ENCODE assay signal across 16 cellular contexts in the genomic region with DNA sequence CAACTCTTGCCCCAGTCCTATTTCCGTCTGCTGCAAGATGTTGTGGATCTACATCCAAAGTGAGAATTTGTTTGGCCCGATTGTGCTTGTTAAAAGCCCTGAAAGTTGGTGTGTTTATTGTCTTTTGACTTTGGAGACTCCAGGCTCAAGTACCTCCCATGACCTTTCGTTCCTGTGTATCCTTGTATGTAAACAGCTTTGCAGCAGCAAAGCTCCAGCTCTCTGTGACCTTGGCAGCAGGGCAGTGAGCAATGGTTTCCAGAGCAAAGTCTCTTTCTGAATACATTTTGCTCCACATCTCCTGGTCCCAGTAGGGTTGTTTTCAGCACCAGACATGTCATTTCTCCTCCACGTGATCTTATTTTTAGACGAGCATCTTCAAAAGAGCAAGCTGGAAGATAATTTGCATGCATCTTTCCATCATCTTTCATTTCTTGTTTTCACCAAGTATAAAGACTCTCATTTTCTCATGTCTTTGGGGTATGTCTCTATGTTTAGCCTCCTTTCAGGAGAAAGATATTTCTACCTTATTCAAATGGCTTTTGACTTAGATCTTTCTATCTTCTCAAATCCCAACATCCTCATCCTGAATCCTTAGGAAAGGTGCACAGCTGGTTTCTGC.
DNase-seq lines count a peak whose midpoint lies in the region; ATAC-seq and TF ChIP-seq lines count a peak whose summit lies in the region.
"Had no signal": no experiment of that assay in that cellular context is flagged by ENCODE, and none has a peak within 500 bp of the region (broad histone marks: within the 10 kb centered on the region; RNA-seq: fewer than 3 reads in every experiment).

No MANE protein-coding gene starts in this region.

- TF ChIP-seq CTCF in choroid plexus epithelial cell (conservative IDR thresholded peaks at IDR 0.05; ENCODE audit: low read depth, low read length) (no peak), transverse colon (IDR thresholded peaks at IDR 0.05) (no peak), breast epithelium (IDR thresholded peaks at IDR 0.05) (no peak)

- H3K4me1 ChIP-seq in transverse colon (peaks cover 4 to 7% (median 5%) of the 10 kb centered on the region in 4 donors), breast epithelium (no peaks in the 10 kb centered on the region)

- TF ChIP-seq EP300 in transverse colon (IDR thresholded peaks at IDR 0.05; ENCODE audit: low read depth) = no peak

- H3K27me3 ChIP-seq in transverse colon (no peaks in the 10 kb centered on the region), breast epithelium (no peaks in the 10 kb centered on the region)
- H3K27me3 ChIP-seq: ascending aorta had no signal

- H3K36me3 ChIP-seq in transverse colon (no peaks in the 10 kb centered on the region), breast epithelium (no peaks in the 10 kb centered on the region)
- H3K36me3 ChIP-seq: ascending aorta had no signal

- TF ChIP-seq POLR2A in transverse colon (IDR thresholded peaks at IDR 0.05) (no peak), breast epithelium (IDR thresholded peaks at IDR 0.05) (no peak)

- H3K4me3 ChIP-seq in choroid plexus epithelial cell (ENCODE audit: low read depth, low read length) (no peak overlapping the region), transverse colon (no peak overlapping the region), breast epithelium (no peak overlapping the region)
- H3K4me3 ChIP-seq: ascending aorta had no signal

- in situ Hi-C loops in transverse colon (cut with MboI; ENCODE audit: low pct_ligation_motif_present in 1 of 4, low pct_unique_long_range_greater_than_20kb in 1 of 4, low sequenced_read_pairs in 3 of 4) = no loop called here

- H3K9me3 ChIP-seq in transverse colon (no peaks in the 10 kb centered on the region), breast epithelium (no peaks in the 10 kb centered on the region)
- H3K9me3 ChIP-seq: ascending aorta had no signal

- WGBS in transverse colon (ENCODE audit: low coverage in 1 of 2), 2 donors = 45 to 52% methylated on average over 4 to 5 of the region's 5 CpGs

- intact Hi-C loops in transverse colon (cut with DNase I; ENCODE audit: low total_unique reads) (no loop called here), breast epithelium (cut with DNase I; ENCODE audit: low total_unique reads) (no loop called here)

- DNase-seq in choroid plexus epithelial cell (ENCODE audit: low read depth) = peak; percentile 90
- DNase-seq in mucosa of gallbladder (ENCODE audit: low spot score) = peak; percentile 30
- DNase-seq in transverse colon = no peak
- DNase-seq in breast epithelium (ENCODE audit: low spot score in 2 of 2) = no peak
- no peak for DNase-seq in glomerular visceral epithelial cell (ENCODE audit: extremely low spot score)
- no peak for DNase-seq in T-helper 1 cell
- DNase-seq: activated CD4-positive, alpha-beta T cell treated with anti-CD3 and anti-CD28 coated beads for 1 hour; activated T-cell treated with anti-CD3 and anti-CD28 coated beads, Interleukin-2, amount 50 U/mL, for 4 hours; CD8-positive, alpha-beta memory T cell; hippocampal formation; Kasumi-1; NCI-H2171; posterior cingulate gyrus; substantia nigra had no signal

- peak; percentile 69 for ATAC-seq in HG02852 (IDR thresholded peaks at IDR 0.05; ENCODE audit: unreplicated experiment)
- ATAC-seq: activated T-cell treated with anti-CD3 and anti-CD28 coated beads, Interleukin-2, amount 50 U/mL, for 4 hours had no signal

- H3K27ac ChIP-seq in transverse colon (peak overlapping the region; percentile 27 to 68 (median 52)), breast epithelium (no peak overlapping the region)

Comparison
In these comparisons a context has a peak if more than half of its experiments do, and no peak if none do; other contexts are left out.
1. DNase-seq: peak in choroid plexus epithelial cell (single experiment) and mucosa of gallbladder (single experiment); none in transverse colon (single experiment), breast epithelium (0 of 2), glomerular visceral epithelial cell (single experiment) and T-helper 1 cell (0 of 5).
2. H3K27ac ChIP-seq: peak in transverse colon (4 of 4); none in breast epithelium (0 of 2).